In genomic region chr3:124137264-124137663, GRCh38 we compare ENCODE assay signal across 20 cellular contexts.
"Had no signal": no experiment of that assay in that cellular context is flagged by ENCODE, and none has a peak within 500 bp of the region (broad histone marks: within the 10 kb centered on the region; RNA-seq: fewer than 3 reads in every experiment).

No MANE protein-coding gene starts in this region.

- H3K4me3 Mint-ChIP-seq: activated B cell treated with CpG ODN at 0.5 μM for 24 hours; activated CD4-positive, alpha-beta T cell treated with anti-CD3 and anti-CD28 coated beads, Interleukin-2, amount 10 ng/mL, durations not matched to agents 24 days and 14 days; activated CD8-positive, alpha-beta T cell treated with anti-CD3 and anti-CD28 coated beads, Interleukin-2, amount 10 ng/mL, durations not matched to agents 7 days and 5 days; activated naive CD4-positive, alpha-beta T cell treated with anti-CD3 and anti-CD28 coated beads, Interleukin-2, amount 10 ng/mL, durations not matched to agents 7 days and 5 days; activated naive CD8-positive, alpha-beta T cell treated with anti-CD3 and anti-CD28 coated beads, Interleukin-2, amount 50 U/mL, for 24 hours; activated T-cell treated with anti-CD3 and anti-CD28 coated beads, Interleukin-2, amount 50 U/mL, for 4 hours; central memory CD8-positive, alpha-beta T cell; endodermal cell; mesothelial cell of epicardium; nephron progenitor cell; T-helper 2 cell treated with Interferon-gamma antibody and Interleukin-4, amounts not matched to agents 5 μg/mL and 100 μg/mL, for 36 hours had no signal

- H3K4me1 Mint-ChIP-seq: activated B cell treated with CpG ODN at 0.5 μM for 24 hours; activated CD4-positive, alpha-beta T cell treated with anti-CD3 and anti-CD28 coated beads, Interleukin-2, amount 10 ng/mL, durations not matched to agents 24 days and 14 days; activated naive CD4-positive, alpha-beta T cell treated with anti-CD3 and anti-CD28 coated beads, Interleukin-2, amount 10 ng/mL, durations not matched to agents 7 days and 5 days; activated naive CD8-positive, alpha-beta T cell treated with anti-CD3 and anti-CD28 coated beads, Interleukin-2, amount 50 U/mL, for 24 hours; central memory CD8-positive, alpha-beta T cell had no signal

- H3K27me3 Mint-ChIP-seq: activated CD4-positive, alpha-beta T cell treated with anti-CD3 and anti-CD28 coated beads, Interleukin-2, amount 10 ng/mL, durations not matched to agents 24 days and 14 days had no signal

- H3K27ac Mint-ChIP-seq: activated B cell treated with CpG ODN at 0.5 μM for 24 hours; activated CD4-positive, alpha-beta T cell treated with anti-CD3 and anti-CD28 coated beads, Interleukin-2, amount 10 ng/mL, durations not matched to agents 24 days and 14 days; activated CD8-positive, alpha-beta T cell treated with anti-CD3 and anti-CD28 coated beads, Interleukin-2, amount 10 ng/mL, durations not matched to agents 7 days and 5 days; activated naive CD4-positive, alpha-beta T cell treated with anti-CD3 and anti-CD28 coated beads, Interleukin-2, amount 10 ng/mL, durations not matched to agents 7 days and 5 days; activated naive CD8-positive, alpha-beta T cell treated with anti-CD3 and anti-CD28 coated beads, Interleukin-2, amount 50 U/mL, for 24 hours; endodermal cell; mesothelial cell of epicardium; T-helper 2 cell treated with Interferon-gamma antibody and Interleukin-4, amounts not matched to agents 5 μg/mL and 100 μg/mL, for 36 hours had no signal

- H3K9me3 Mint-ChIP-seq: activated B cell treated with CpG ODN at 0.5 μM for 24 hours; activated CD4-positive, alpha-beta T cell treated with anti-CD3 and anti-CD28 coated beads, Interleukin-2, amount 10 ng/mL, durations not matched to agents 24 days and 14 days; activated naive CD4-positive, alpha-beta T cell treated with anti-CD3 and anti-CD28 coated beads, Interleukin-2, amount 10 ng/mL, durations not matched to agents 7 days and 5 days; activated naive CD8-positive, alpha-beta T cell treated with anti-CD3 and anti-CD28 coated beads, Interleukin-2, amount 50 U/mL, for 24 hours; activated T-cell treated with anti-CD3 and anti-CD28 coated beads, Interleukin-2, amount 50 U/mL, for 4 hours; central memory CD8-positive, alpha-beta T cell; endodermal cell; nephron progenitor cell; T-helper 2 cell treated with Interferon-gamma antibody and Interleukin-4, amounts not matched to agents 5 μg/mL and 100 μg/mL, for 36 hours had no signal

- H3K36me3 Mint-ChIP-seq: activated naive CD4-positive, alpha-beta T cell treated with anti-CD3 and anti-CD28 coated beads, Interleukin-2, amount 10 ng/mL, durations not matched to agents 7 days and 5 days; mesothelial cell of epicardium had no signal

- DNase-seq: activated B cell treated with CpG ODN at 0.5 μM for 24 hours; activated CD4-positive, alpha-beta T cell treated with anti-CD3 and anti-CD28 coated beads, Interleukin-2, amount 10 ng/mL, durations not matched to agents 24 days and 14 days; activated CD8-positive, alpha-beta T cell treated with anti-CD3 and anti-CD28 coated beads, Interleukin-2, amount 10 ng/mL, durations not matched to agents 7 days and 5 days; activated effector memory CD4-positive, alpha-beta T cell treated with Interleukin-2 at 50 U/mL for 16 hours; activated naive CD4-positive, alpha-beta T cell treated with anti-CD3 and anti-CD28 coated beads, Interleukin-2, amount 10 ng/mL, durations not matched to agents 7 days and 5 days; activated naive CD8-positive, alpha-beta T cell treated with anti-CD3 and anti-CD28 coated beads, Interleukin-2, amount 50 U/mL, for 24 hours; activated T-cell treated with anti-CD3 and anti-CD28 coated beads, Interleukin-2, amount 50 U/mL, for 4 hours; aorta; brain microvascular endothelial cell; colonic mucosa; endodermal cell; foreskin fibroblast; nephron progenitor cell; stimulated activated CD4-positive, alpha-beta T cell treated with anti-CD3 and anti-CD28 coated beads, Interleukin-12 subunit alpha, Interleukin-12 subunit beta, amount 100 ng/mL, for 4 hours; stimulated activated CD4-positive, alpha-beta T cell treated with anti-CD3 and anti-CD28 coated beads, Interleukin-1b, Interleukin-23, amount 100 ng/mL, for 48 hours; stimulated activated naive CD4-positive, alpha-beta T cell treated with Interleukin-2 at 50 U/mL for 16 hours; thyroid gland had no signal
